In genomic region chr7:122756860-122757259, GRCh38 we compare ENCODE assay signal across 11 cellular contexts. TPM values are rescaled to one million over a fixed set of nuclear protein-coding genes. Genes with fewer than 3 reads are reported as not detected.
"Had no signal": no experiment of that assay in that cellular context is flagged by ENCODE, and none has a peak within 500 bp of the region (broad histone marks: within the 10 kb centered on the region; RNA-seq: fewer than 3 reads in every experiment).

No MANE protein-coding gene starts in this region.

- H3K27ac ChIP-seq: GM23248 had no signal

- H3K9ac ChIP-seq: GM23248 had no signal

- H3K4me1 ChIP-seq: HAP-1 had no signal

- ATAC-seq: GM23338, HCT116 had no signal

- DNase-seq: GM23248, GOT3, H9, HCEC 1CT, HFFc6 had no signal

- FAIRE-seq: H1, H54 had no signal

- H2AFZ ChIP-seq: GM23248, GM23338 had no signal

- H3K4me3 ChIP-seq: GM23248, GM23338, HAP-1 had no signal

- H3K36me3 ChIP-seq: HAP-1 had no signal

- H3K4me2 ChIP-seq: GM23338 had no signal

- H3K9me3 ChIP-seq: HAP-1 had no signal

RNA-seq across cellular contexts. Expression of gene RNF148, which starts 54.1 kb away (rescaled TPM):
- total RNA-seq: GM23248, HFFc6 had no signal
- polyA plus RNA-seq: GM23248, GM23338 had no signal

RNA-seq across cellular contexts. Expression of gene RNF133, which starts 57.9 kb away (rescaled TPM):
- total RNA-seq: GM23248, H4, HFFc6 had no signal
- polyA plus RNA-seq: GM23248, GM23338 had no signal
